ENCODE assay signal across 1 cellular context in the genomic region with DNA sequence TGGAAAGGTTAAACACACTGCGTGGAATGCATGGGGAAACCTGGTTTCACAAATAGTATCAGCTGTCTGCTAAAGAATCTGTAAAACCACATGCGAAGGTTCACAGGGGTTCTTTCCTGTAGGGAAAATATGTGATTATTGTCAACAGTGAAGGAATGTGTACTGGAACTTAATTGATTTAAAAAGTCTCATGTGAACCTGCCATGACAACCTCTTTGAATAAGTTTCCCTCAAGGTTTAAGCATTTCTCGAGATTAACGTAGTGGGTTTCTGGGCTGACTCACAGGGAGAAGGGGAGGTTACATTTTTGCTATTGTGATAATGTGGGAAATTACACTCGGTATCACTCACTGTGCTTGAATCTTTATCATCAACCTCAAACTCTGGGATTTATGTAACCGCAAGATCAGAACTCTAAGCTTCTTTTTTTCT.
TF ChIP-seq lines count a peak whose summit lies in the region.

No MANE protein-coding gene starts in this region.

TF ChIP-seq in liver, 16 proteins besides CTCF, POLR2A, EP300 and RAD21 (continued from another document):
- TF ChIP-seq, protein P1, sequence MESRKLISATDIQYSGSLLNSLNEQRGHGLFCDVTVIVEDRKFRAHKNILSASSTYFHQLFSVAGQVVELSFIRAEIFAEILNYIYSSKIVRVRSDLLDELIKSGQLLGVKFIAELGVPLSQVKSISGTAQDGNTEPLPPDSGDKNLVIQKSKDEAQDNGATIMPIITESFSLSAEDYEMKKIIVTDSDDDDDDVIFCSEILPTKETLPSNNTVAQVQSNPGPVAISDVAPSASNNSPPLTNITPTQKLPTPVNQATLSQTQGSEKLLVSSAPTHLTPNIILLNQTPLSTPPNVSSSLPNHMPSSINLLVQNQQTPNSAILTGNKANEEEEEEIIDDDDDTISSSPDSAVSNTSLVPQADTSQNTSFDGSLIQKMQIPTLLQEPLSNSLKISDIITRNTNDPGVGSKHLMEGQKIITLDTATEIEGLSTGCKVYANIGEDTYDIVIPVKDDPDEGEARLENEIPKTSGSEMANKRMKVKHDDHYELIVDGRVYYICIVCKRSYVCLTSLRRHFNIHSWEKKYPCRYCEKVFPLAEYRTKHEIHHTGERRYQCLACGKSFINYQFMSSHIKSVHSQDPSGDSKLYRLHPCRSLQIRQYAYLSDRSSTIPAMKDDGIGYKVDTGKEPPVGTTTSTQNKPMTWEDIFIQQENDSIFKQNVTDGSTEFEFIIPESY (IDR thresholded peaks at IDR 0.05): no peak
- TF ChIP-seq GABPA (IDR thresholded peaks at IDR 0.05 in 1 of 2, conservative IDR thresholded peaks at IDR 0.05 in 1 of 2) (no peak), YY1 (IDR thresholded peaks at IDR 0.05) (no peak), SP1 (IDR thresholded peaks at IDR 0.05) (no peak), JUND (IDR thresholded peaks at IDR 0.05) (no peak), RXRA (IDR thresholded peaks at IDR 0.05) (no peak)
TF ChIP-seq in liver: peak in this region for 0.
